8 cellular contexts compared by ENCODE assay signal in the genomic region with DNA sequence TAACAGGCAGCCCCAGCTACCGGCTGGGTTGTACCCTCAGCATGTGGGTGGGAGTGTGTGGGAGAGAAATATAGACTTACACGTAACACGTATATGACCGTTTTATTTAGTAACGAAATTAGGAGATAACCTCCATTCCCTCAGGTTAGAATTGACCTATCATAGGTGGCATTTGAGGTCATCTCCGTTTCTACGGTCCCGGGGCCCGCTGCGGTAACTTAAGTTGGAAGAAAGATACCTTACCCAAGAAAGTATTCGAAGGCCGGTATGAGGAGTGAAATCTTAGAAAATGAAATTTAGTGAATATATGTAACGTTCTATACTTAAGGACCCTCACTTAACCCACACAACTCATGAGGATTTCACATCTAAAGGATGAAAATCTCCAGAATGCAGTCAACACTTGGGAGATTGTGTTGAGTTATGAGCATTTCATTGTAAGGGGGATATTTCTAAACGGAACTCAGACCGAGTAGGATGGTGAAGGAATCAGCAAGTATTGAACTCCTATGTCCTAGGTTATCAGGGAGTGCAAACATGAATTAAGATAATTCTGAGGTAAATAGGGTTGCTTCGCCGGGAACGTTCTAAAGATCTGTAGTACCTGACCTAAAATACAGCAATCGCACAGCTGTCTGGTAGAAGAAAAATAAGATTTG. TPM values are rescaled to one million over a fixed set of nuclear protein-coding genes. Genes with fewer than 3 reads are reported as not detected.
DNase-seq lines count a peak whose midpoint lies in the region; ATAC-seq and TF ChIP-seq lines count a peak whose summit lies in the region.

No MANE protein-coding gene starts in this region.

- peak overlapping the region; percentile 98 for H3K27ac Mint-ChIP-seq in T-helper 17 cell

- no peak for TF ChIP-seq CTCF in 22Rv1 (IDR thresholded peaks at IDR 0.05)
- TF ChIP-seq CTCF in esophagus squamous epithelium (IDR thresholded peaks at IDR 0.05), result no peak

- peak; percentile 36 for ATAC-seq in GM18502 (IDR thresholded peaks at IDR 0.05; ENCODE audit: poor library complexity, unreplicated experiment)
- peak; percentile 28 for ATAC-seq in HG03025 (IDR thresholded peaks at IDR 0.05; ENCODE audit: low FRiP score, unreplicated experiment)
- no peak for ATAC-seq in T-helper 17 cell

- peaks cover 2% of the 10 kb centered on the region for H3K36me3 Mint-ChIP-seq in T-helper 17 cell (ENCODE audit: low read depth)

- no peak for TF ChIP-seq POLR2A in esophagus squamous epithelium (IDR thresholded peaks at IDR 0.05)

- H3K27ac ChIP-seq in 22Rv1 (peak overlapping the region; percentile 96), esophagus squamous epithelium (peak overlapping the region; percentile 94 to 99 (median 96))

- peak in 1 of 3 donors; percentile 13 for DNase-seq in T-helper 17 cell
- DNase-seq in esophagus squamous epithelium (lab: John Stamatoyannopoulos, UW), result no peak
- peak; percentile 52 for DNase-seq in pons (ENCODE audit: low spot score)
- DNase-seq in central memory CD4-positive, alpha-beta T cell, result no peak
- DNase-seq in NCI-H2227 (lab: John Stamatoyannopoulos, UW; ENCODE audit: unreplicated experiment), result no peak

- H3K9me3 ChIP-seq in T-helper 17 cell (ENCODE audit: control insufficient read depth, low read length, poor library complexity, severe bottlenecking), result no peaks in the 10 kb centered on the region
- H3K9me3 ChIP-seq in esophagus squamous epithelium, result no peaks in the 10 kb centered on the region

- H3K36me3 ChIP-seq in esophagus squamous epithelium, result peaks cover 0 to 4% (median 0%) of the 10 kb centered on the region in 3 donors

- H3K4me1 ChIP-seq in esophagus squamous epithelium, result peaks cover 5 to 30% (median 8%) of the 10 kb centered on the region in 3 donors

- H3K27me3 ChIP-seq in esophagus squamous epithelium, result no peaks in the 10 kb centered on the region

- no peaks in the 10 kb centered on the region for H3K27me3 Mint-ChIP-seq in T-helper 17 cell

- peak overlapping the region; percentile 92 for H3K4me3 Mint-ChIP-seq in T-helper 17 cell

- peak overlapping the region; percentile 52 to 83 (median 71) for H3K4me3 ChIP-seq in esophagus squamous epithelium

- WGBS in esophagus squamous epithelium, 2 donors, result 6 to 7% methylated on average over 19 of the region's 19 CpGs

- intact Hi-C loops in esophagus squamous epithelium (cut with DNase I), result loop anchor here (5.0 kb wide), 1 partner anchor 42 kb away; a partner anchor contains a TSS

- H3K4me1 Mint-ChIP-seq in T-helper 17 cell, result peaks cover 36% of the 10 kb centered on the region

RNA-seq across cellular contexts. Expression of a gene that starts 0.9 kb away (rescaled TPM):
- total RNA-seq in T-helper 17 cell (10 to 100 TPM; 14.3 to 14.4 TPM), esophagus squamous epithelium (10 to 100 TPM in 2 of 4 donors, 1 to 10 TPM in 2; 5.6 to 22.4 (median 11.0) TPM)

RNA-seq across cellular contexts. Expression of a gene that starts 42.3 kb away (rescaled TPM):
- 100 to 1,000 TPM; 526 to 528 TPM for total RNA-seq in T-helper 17 cell
- total RNA-seq in esophagus squamous epithelium, result 100 to 1,000 TPM; 278 to 377 (median 304) TPM
